ENCODE assay signal across 13 cellular contexts in the genomic region with DNA sequence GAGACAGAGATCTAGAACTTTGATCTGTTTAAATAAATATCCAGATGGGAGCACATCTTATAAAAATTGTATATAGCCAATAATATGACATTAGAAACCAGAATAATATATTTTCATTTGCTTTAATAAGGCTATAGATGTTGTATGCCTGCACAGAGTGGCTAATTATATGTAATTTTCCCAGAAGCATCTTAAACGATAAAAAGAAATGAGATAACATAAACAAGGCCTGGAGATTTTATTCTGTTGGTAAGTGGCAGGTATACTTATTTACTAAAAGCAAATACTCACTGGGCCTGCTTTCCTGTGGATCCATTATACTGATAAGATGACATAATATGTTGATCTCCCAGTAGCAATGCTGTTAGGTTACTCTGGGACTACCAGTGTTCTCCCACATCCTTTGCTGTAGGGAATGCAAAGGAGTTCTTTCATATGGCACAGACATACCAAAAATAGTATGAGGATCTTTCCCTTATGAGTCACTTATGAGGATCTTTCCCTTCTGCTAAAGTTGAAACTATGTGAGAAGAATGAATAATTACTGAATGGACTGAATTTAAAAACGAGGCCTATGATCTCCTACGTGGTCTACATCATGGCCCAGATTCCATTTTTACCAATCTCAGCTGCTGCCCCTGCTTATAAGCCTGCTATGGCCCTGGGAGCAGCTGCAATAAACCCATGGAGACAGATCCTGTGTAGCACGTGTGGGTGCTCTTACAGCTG.
DNase-seq lines count a peak whose midpoint lies in the region; ATAC-seq, FAIRE-seq and TF ChIP-seq lines count a peak whose summit lies in the region.
"Had no signal": no experiment of that assay in that cellular context is flagged by ENCODE, and none has a peak within 500 bp of the region (broad histone marks: within the 10 kb centered on the region; RNA-seq: fewer than 3 reads in every experiment).

No MANE protein-coding gene starts in this region.

- TF ChIP-seq POLR2A in H54 (IDR thresholded peaks at IDR 0.05; ENCODE audit: low read depth, low read length) = no peak

- FAIRE-seq in H54 (lab: Jason Lieb, UNC) = peak; percentile 95

- H3K27ac Mint-ChIP-seq in activated CD4-positive, alpha-beta T cell treated with anti-CD3 and anti-CD28 coated beads, Interleukin-2, amount 10 ng/mL, durations not matched to agents 7 days and 5 days = no peak overlapping the region
- H3K27ac Mint-ChIP-seq: activated naive CD8-positive, alpha-beta T cell treated with anti-CD3 and anti-CD28 coated beads, Interleukin-2, amount 50 U/mL, for 24 hours; T-cell had no signal

- no peak for TF ChIP-seq CTCF in fibroblast of pulmonary artery (IDR thresholded peaks at IDR 0.05; ENCODE audit: low read length, missing control alignments)

- H3K4me3 ChIP-seq in fibroblast of pulmonary artery (replicated peaks; ENCODE audit: low read depth, low read length) = no peak overlapping the region
- H3K4me3 ChIP-seq in skeletal muscle cell (ENCODE audit: low read depth, low read length) = no peak overlapping the region
- H3K4me3 ChIP-seq: testis had no signal

- POLR2A ChIA-PET in activated CD4-positive, alpha-beta T cell treated with anti-CD3 and anti-CD28 coated beads, Interleukin-2, amount 10 ng/mL, durations not matched to agents 7 days and 5 days (lab: Charles Lee) = no interaction called here

- H3K27me3 Mint-ChIP-seq in activated CD4-positive, alpha-beta T cell treated with anti-CD3 and anti-CD28 coated beads, Interleukin-2, amount 10 ng/mL, durations not matched to agents 7 days and 5 days = no peaks in the 10 kb centered on the region

- no peak for ATAC-seq in GM18909 (IDR thresholded peaks at IDR 0.05; ENCODE audit: poor library complexity, unreplicated experiment)
- ATAC-seq: activated naive CD8-positive, alpha-beta T cell treated with anti-CD3 and anti-CD28 coated beads, Interleukin-2, amount 50 U/mL, for 24 hours; left lobe of liver; T-cell had no signal

- no peaks in the 10 kb centered on the region for H3K9me3 Mint-ChIP-seq in activated CD4-positive, alpha-beta T cell treated with anti-CD3 and anti-CD28 coated beads, Interleukin-2, amount 10 ng/mL, durations not matched to agents 7 days and 5 days
- H3K9me3 Mint-ChIP-seq: activated naive CD8-positive, alpha-beta T cell treated with anti-CD3 and anti-CD28 coated beads, Interleukin-2, amount 50 U/mL, for 24 hours; T-cell had no signal

- DNase-seq in H54 (ENCODE audit: insufficient read length, low spot score) = no peak
- peak; percentile 88 for DNase-seq in SK-N-DZ (ENCODE audit: low spot score)
- peak; percentile 82 for DNase-seq in fibroblast of pulmonary artery (ENCODE audit: low read depth)
- peak; percentile 70 for DNase-seq in skeletal muscle cell (ENCODE audit: low read depth)
- DNase-seq in activated CD4-positive, alpha-beta T cell treated with anti-CD3 and anti-CD28 coated beads, Interleukin-2, amount 50 U/mL, for 1 hour = no peak
- no peak for DNase-seq in activated CD4-positive, alpha-beta T cell treated with anti-CD3 and anti-CD28 coated beads, Interleukin-2, amount 10 ng/mL, durations not matched to agents 7 days and 5 days
- DNase-seq: activated naive CD8-positive, alpha-beta T cell treated with anti-CD3 and anti-CD28 coated beads, Interleukin-2, amount 50 U/mL, for 24 hours; GDM1; NCI-H446 treated with DMSO at 0.1 percent for 48 hours; T-cell; testis had no signal

- no peaks in the 10 kb centered on the region for H3K4me1 Mint-ChIP-seq in activated CD4-positive, alpha-beta T cell treated with anti-CD3 and anti-CD28 coated beads, Interleukin-2, amount 10 ng/mL, durations not matched to agents 7 days and 5 days
- H3K4me1 Mint-ChIP-seq: activated naive CD8-positive, alpha-beta T cell treated with anti-CD3 and anti-CD28 coated beads, Interleukin-2, amount 50 U/mL, for 24 hours; T-cell had no signal

- CTCF ChIA-PET in activated CD4-positive, alpha-beta T cell treated with anti-CD3 and anti-CD28 coated beads, Interleukin-2, amount 10 ng/mL, durations not matched to agents 7 days and 5 days (lab: Charles Lee) = no interaction called here

- no peaks in the 10 kb centered on the region for H3K36me3 Mint-ChIP-seq in activated CD4-positive, alpha-beta T cell treated with anti-CD3 and anti-CD28 coated beads, Interleukin-2, amount 10 ng/mL, durations not matched to agents 7 days and 5 days (ENCODE audit: low read depth)
- H3K36me3 Mint-ChIP-seq: T-cell had no signal

- no peak overlapping the region for H3K4me3 Mint-ChIP-seq in activated CD4-positive, alpha-beta T cell treated with anti-CD3 and anti-CD28 coated beads, Interleukin-2, amount 10 ng/mL, durations not matched to agents 7 days and 5 days
- H3K4me3 Mint-ChIP-seq: activated naive CD8-positive, alpha-beta T cell treated with anti-CD3 and anti-CD28 coated beads, Interleukin-2, amount 50 U/mL, for 24 hours; T-cell had no signal

Comparison
In these comparisons a context has a peak if more than half of its experiments do, and no peak if none do; other contexts are left out.
1. DNase-seq: peak in SK-N-DZ (single experiment), fibroblast of pulmonary artery (single experiment) and skeletal muscle cell (single experiment); none in H54 (single experiment), activated CD4-positive, alpha-beta T cell treated with anti-CD3 and anti-CD28 coated beads, Interleukin-2, amount 50 U/mL, for 1 hour (single experiment) and activated CD4-positive, alpha-beta T cell treated with anti-CD3 and anti-CD28 coated beads, Interleukin-2, amount 10 ng/mL, durations not matched to agents 7 days and 5 days (single experiment).